In genomic region chr1:44213222-44214112, GRCh38 we compare ENCODE assay signal across 1 cellular context.
A peak's percentile ranks its signal among the peaks of the same experiment; 100 is the strongest.
TF ChIP-seq lines count a peak whose summit lies in the region.

A gene with protein sequence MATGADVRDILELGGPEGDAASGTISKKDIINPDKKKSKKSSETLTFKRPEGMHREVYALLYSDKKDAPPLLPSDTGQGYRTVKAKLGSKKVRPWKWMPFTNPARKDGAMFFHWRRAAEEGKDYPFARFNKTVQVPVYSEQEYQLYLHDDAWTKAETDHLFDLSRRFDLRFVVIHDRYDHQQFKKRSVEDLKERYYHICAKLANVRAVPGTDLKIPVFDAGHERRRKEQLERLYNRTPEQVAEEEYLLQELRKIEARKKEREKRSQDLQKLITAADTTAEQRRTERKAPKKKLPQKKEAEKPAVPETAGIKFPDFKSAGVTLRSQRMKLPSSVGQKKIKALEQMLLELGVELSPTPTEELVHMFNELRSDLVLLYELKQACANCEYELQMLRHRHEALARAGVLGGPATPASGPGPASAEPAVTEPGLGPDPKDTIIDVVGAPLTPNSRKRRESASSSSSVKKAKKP (plus strand): TSS chr1:44213471. CDS start chr1:44213754, 283 bp downstream.

TF ChIP-seq in K562, 482 proteins besides CTCF, POLR2A, EP300 and RAD21 (continued from another document and continues in another):
- TF ChIP-seq, protein P1, sequence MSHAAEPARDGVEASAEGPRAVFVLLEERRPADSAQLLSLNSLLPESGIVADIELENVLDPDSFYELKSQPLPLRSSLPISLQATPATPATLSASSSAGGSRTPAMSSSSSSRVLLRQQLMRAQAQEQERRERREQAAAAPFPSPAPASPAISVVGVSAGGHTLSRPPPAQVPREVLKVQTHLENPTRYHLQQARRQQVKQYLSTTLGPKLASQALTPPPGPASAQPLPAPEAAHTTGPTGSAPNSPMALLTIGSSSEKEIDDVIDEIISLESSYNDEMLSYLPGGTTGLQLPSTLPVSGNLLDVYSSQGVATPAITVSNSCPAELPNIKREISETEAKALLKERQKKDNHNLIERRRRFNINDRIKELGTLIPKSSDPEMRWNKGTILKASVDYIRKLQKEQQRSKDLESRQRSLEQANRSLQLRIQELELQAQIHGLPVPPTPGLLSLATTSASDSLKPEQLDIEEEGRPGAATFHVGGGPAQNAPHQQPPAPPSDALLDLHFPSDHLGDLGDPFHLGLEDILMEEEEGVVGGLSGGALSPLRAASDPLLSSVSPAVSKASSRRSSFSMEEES (CRISPR knock-in tag; IDR thresholded peaks at IDR 0.05), result no peak
- TF ChIP-seq HDAC8 (tag; IDR thresholded peaks at IDR 0.05), result peak; percentile 60; the same call in 1 of the 2 replicates
- TF ChIP-seq ZNF589 (CRISPR knock-in tag; IDR thresholded peaks at IDR 0.05; ENCODE audit: low read depth), result peak; percentile 73; the same call in 1 of the 2 replicates
- TF ChIP-seq TCF3 (CRISPR knock-in tag; IDR thresholded peaks at IDR 0.05), result 0 out of 2 replicates have a peak, but pooled peaks have one; percentile 17
- TF ChIP-seq BCLAF1 (IDR thresholded peaks at IDR 0.05; ENCODE audit: borderline replicate concordance in 1 of 2, control insufficient read depth in 1 of 2, low read depth in 2 of 2, low read length in 1 of 2), result peak in 1 of 2 experiments; percentile 98; a peak in 2 of 4 replicates
- TF ChIP-seq ZNF57 (CRISPR knock-in tag; IDR thresholded peaks at IDR 0.05), result no peak
- no peak; the same call in 1 of the 2 replicates for TF ChIP-seq KAT7 (CRISPR knock-in tag; IDR thresholded peaks at IDR 0.05; ENCODE audit: borderline replicate concordance)
- no peak for TF ChIP-seq ZNF12 (CRISPR knock-in tag; IDR thresholded peaks at IDR 0.05)
- TF ChIP-seq NR2F6 (CRISPR knock-in tag; IDR thresholded peaks at IDR 0.05), result peak; percentile 72; the same call in 1 of the 2 replicates
- TF ChIP-seq GTF2A2 (tag; IDR thresholded peaks at IDR 0.05), result 0 out of 2 replicates have a peak, but pooled peaks have one; percentile 53
- TF ChIP-seq, protein P2, sequence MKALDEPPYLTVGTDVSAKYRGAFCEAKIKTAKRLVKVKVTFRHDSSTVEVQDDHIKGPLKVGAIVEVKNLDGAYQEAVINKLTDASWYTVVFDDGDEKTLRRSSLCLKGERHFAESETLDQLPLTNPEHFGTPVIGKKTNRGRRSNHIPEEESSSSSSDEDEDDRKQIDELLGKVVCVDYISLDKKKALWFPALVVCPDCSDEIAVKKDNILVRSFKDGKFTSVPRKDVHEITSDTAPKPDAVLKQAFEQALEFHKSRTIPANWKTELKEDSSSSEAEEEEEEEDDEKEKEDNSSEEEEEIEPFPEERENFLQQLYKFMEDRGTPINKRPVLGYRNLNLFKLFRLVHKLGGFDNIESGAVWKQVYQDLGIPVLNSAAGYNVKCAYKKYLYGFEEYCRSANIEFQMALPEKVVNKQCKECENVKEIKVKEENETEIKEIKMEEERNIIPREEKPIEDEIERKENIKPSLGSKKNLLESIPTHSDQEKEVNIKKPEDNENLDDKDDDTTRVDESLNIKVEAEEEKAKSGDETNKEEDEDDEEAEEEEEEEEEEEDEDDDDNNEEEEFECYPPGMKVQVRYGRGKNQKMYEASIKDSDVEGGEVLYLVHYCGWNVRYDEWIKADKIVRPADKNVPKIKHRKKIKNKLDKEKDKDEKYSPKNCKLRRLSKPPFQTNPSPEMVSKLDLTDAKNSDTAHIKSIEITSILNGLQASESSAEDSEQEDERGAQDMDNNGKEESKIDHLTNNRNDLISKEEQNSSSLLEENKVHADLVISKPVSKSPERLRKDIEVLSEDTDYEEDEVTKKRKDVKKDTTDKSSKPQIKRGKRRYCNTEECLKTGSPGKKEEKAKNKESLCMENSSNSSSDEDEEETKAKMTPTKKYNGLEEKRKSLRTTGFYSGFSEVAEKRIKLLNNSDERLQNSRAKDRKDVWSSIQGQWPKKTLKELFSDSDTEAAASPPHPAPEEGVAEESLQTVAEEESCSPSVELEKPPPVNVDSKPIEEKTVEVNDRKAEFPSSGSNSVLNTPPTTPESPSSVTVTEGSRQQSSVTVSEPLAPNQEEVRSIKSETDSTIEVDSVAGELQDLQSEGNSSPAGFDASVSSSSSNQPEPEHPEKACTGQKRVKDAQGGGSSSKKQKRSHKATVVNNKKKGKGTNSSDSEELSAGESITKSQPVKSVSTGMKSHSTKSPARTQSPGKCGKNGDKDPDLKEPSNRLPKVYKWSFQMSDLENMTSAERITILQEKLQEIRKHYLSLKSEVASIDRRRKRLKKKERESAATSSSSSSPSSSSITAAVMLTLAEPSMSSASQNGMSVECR (CRISPR knock-in tag; IDR thresholded peaks at IDR 0.05), result peak; percentile 79; the same call in 1 of the 2 replicates
- TF ChIP-seq CBX8 (IDR thresholded peaks at IDR 0.05; ENCODE audit: borderline replicate concordance, extremely low read depth, low read depth, low read length, poor library complexity, severe bottlenecking), result no peak
- no peak; the same call in 1 of the 2 replicates for TF ChIP-seq ZNF584 (CRISPR knock-in tag; IDR thresholded peaks at IDR 0.05; ENCODE audit: low read depth)
- TF ChIP-seq CHAMP1 (IDR thresholded peaks at IDR 0.05), result peak; percentile 98
- no peak for TF ChIP-seq HNRNPUL1 (IDR thresholded peaks at IDR 0.05; ENCODE audit: low read length)
- no peak; the same call in 1 of the 2 replicates for TF ChIP-seq RAD51 (IDR thresholded peaks at IDR 0.05; ENCODE audit: borderline replicate concordance, low read depth)
- no peak for TF ChIP-seq YBX1 (IDR thresholded peaks at IDR 0.05)
- TF ChIP-seq ESRRA (IDR thresholded peaks at IDR 0.05; ENCODE audit: borderline replicate concordance, low read depth), result peak; percentile 83
- no peak for TF ChIP-seq ADNP (tag; IDR thresholded peaks at IDR 0.05)
- TF ChIP-seq NFATC3 (IDR thresholded peaks at IDR 0.05), result peak; percentile 83; the same call in 1 of the 2 replicates
- peak; percentile 98 for TF ChIP-seq SP1 (CRISPR knock-in tag; IDR thresholded peaks at IDR 0.05)
- TF ChIP-seq ZSCAN32 (CRISPR knock-in tag; IDR thresholded peaks at IDR 0.05), result no peak
- TF ChIP-seq, protein P3, sequence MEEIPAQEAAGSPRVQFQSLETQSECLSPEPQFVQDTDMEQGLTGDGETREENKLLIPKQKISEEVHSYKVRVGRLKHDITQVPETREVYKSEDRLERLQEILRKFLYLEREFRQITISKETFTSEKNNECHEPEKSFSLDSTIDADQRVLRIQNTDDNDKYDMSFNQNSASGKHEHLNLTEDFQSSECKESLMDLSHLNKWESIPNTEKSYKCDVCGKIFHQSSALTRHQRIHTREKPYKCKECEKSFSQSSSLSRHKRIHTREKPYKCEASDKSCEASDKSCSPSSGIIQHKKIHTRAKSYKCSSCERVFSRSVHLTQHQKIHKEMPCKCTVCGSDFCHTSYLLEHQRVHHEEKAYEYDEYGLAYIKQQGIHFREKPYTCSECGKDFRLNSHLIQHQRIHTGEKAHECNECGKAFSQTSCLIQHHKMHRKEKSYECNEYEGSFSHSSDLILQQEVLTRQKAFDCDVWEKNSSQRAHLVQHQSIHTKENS (CRISPR knock-in tag; IDR thresholded peaks at IDR 0.05), result no peak
- no peak for TF ChIP-seq SRSF7 (optimal IDR thresholded peaks at IDR 0.05; ENCODE audit: low read depth, low read length)
- TF ChIP-seq, protein P4, sequence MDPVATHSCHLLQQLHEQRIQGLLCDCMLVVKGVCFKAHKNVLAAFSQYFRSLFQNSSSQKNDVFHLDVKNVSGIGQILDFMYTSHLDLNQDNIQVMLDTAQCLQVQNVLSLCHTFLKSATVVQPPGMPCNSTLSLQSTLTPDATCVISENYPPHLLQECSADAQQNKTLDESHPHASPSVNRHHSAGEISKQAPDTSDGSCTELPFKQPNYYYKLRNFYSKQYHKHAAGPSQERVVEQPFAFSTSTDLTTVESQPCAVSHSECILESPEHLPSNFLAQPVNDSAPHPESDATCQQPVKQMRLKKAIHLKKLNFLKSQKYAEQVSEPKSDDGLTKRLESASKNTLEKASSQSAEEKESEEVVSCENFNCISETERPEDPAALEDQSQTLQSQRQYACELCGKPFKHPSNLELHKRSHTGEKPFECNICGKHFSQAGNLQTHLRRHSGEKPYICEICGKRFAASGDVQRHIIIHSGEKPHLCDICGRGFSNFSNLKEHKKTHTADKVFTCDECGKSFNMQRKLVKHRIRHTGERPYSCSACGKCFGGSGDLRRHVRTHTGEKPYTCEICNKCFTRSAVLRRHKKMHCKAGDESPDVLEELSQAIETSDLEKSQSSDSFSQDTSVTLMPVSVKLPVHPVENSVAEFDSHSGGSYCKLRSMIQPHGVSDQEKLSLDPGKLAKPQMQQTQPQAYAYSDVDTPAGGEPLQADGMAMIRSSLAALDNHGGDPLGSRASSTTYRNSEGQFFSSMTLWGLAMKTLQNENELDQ (CRISPR knock-in tag; IDR thresholded peaks at IDR 0.05; ENCODE audit: borderline replicate concordance), result no peak
- TF ChIP-seq ZNF699 (CRISPR knock-in tag; IDR thresholded peaks at IDR 0.05; ENCODE audit: insufficient replicate concordance), result no peak
- TF ChIP-seq ZEB2 (IDR thresholded peaks at IDR 0.05), result peak; percentile 100
- peak; percentile 71 for TF ChIP-seq SMAD4 (CRISPR knock-in tag; conservative IDR thresholded peaks at IDR 0.05)
- no peak for TF ChIP-seq U2AF2 (optimal IDR thresholded peaks at IDR 0.05; ENCODE audit: low read depth, low read length)
- TF ChIP-seq SMARCB1 (IDR thresholded peaks at IDR 0.05; ENCODE audit: insufficient read length, low read depth), result no peak
- TF ChIP-seq CREM (IDR thresholded peaks at IDR 0.05; ENCODE audit: low read depth), result peak; percentile 85
- TF ChIP-seq ZNF830 (CRISPR knock-in tag; IDR thresholded peaks at IDR 0.05), result peak; percentile 60; the same call in 1 of the 2 replicates
- TF ChIP-seq, protein P5, sequence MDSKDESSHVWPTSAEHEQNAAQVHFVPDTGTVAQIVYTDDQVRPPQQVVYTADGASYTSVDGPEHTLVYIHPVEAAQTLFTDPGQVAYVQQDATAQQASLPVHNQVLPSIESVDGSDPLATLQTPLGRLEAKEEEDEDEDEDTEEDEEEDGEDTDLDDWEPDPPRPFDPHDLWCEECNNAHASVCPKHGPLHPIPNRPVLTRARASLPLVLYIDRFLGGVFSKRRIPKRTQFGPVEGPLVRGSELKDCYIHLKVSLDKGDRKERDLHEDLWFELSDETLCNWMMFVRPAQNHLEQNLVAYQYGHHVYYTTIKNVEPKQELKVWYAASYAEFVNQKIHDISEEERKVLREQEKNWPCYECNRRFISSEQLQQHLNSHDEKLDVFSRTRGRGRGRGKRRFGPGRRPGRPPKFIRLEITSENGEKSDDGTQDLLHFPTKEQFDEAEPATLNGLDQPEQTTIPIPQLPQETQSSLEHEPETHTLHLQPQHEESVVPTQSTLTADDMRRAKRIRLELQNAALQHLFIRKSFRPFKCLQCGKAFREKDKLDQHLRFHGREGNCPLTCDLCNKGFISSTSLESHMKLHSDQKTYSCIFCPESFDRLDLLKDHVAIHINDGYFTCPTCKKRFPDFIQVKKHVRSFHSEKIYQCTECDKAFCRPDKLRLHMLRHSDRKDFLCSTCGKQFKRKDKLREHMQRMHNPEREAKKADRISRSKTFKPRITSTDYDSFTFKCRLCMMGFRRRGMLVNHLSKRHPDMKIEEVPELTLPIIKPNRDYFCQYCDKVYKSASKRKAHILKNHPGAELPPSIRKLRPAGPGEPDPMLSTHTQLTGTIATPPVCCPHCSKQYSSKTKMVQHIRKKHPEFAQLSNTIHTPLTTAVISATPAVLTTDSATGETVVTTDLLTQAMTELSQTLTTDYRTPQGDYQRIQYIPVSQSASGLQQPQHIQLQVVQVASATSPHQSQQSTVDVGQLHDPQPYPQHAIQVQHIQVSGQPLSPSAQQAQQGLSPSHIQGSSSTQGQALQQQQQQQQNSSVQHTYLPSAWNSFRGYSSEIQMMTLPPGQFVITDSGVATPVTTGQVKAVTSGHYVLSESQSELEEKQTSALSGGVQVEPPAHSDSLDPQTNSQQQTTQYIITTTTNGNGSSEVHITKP (IDR thresholded peaks at IDR 0.05; ENCODE audit: partially characterized antibody), result peak; percentile 45
- no peak for TF ChIP-seq HINFP (tag; conservative IDR thresholded peaks at IDR 0.05; ENCODE audit: low read depth)
- no peak for TF ChIP-seq FOXK1 (CRISPR knock-in tag; IDR thresholded peaks at IDR 0.05; ENCODE audit: borderline replicate concordance)
- no peak for TF ChIP-seq SAFB (IDR thresholded peaks at IDR 0.05; ENCODE audit: borderline replicate concordance, low read depth, low read length)
